Comparison of ENCODE assay signal across 18 cellular contexts in the genomic region with DNA sequence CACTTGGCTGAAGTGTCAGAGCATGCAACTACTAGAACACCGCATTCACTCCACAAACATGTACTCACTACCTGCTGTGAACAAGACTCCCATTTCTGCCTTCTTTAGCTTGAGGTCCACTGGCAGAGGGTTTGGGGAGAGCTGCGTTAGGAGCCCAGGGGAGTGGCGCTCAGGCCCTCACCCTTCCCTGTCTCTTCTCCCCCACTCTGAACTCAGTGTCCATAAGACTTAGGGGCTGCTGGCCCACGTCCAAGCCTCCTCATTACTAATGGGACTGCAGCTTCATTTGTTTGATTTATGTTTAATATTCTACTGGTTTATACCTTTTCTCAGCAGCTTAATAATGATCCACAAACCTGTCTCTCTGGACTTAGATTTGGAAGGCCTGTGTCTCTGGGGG.
"Had no signal": no experiment of that assay in that cellular context is flagged by ENCODE, and none has a peak within 500 bp of the region (broad histone marks: within the 10 kb centered on the region; RNA-seq: fewer than 3 reads in every experiment).

No MANE protein-coding gene starts in this region.

- H3K27ac ChIP-seq: coronary artery, foreskin keratinocyte, neutrophil, uterus had no signal

- H3K9me3 ChIP-seq: neutrophil, uterus had no signal

- H3K27ac Mint-ChIP-seq: endodermal cell, naive B cell, nephron progenitor cell had no signal

- H3K4me3 ChIP-seq: coronary artery, uterus had no signal

- ATAC-seq: foreskin keratinocyte, left colon, right cardiac atrium had no signal

- H3K9me3 Mint-ChIP-seq: endodermal cell, naive B cell, nephron progenitor cell had no signal

- DNase-seq: effector CD4-positive, alpha-beta T cell; erythroblast; foreskin keratinocyte; hippocampal formation; left colon; mesendoderm; naive B cell; nephron progenitor cell; posterior cingulate gyrus; small intestine; stimulated activated CD4-positive, alpha-beta T cell treated with anti-CD3 and anti-CD28 coated beads, Interleukin-2, amount 100 ng/mL, for 48 hours; stimulated activated naive CD4-positive, alpha-beta T cell treated with Interleukin-2 at 50 U/mL for 16 hours; trophoblast cell; uterus had no signal

- H3K27me3 ChIP-seq: foreskin keratinocyte, neutrophil, uterus had no signal

- H3K36me3 Mint-ChIP-seq: naive B cell had no signal

- H3K4me1 Mint-ChIP-seq: endodermal cell had no signal

- H3K36me3 ChIP-seq: neutrophil, uterus had no signal

- H3K4me1 ChIP-seq: foreskin keratinocyte, uterus had no signal

- H3K4me3 Mint-ChIP-seq: endodermal cell, naive B cell, nephron progenitor cell had no signal
